15 cellular contexts compared by ENCODE assay signal in genomic region chr11:2362414-2362813, GRCh38. TPM values are rescaled to one million over a fixed set of nuclear protein-coding genes. Genes with fewer than 3 reads are reported as not detected.
A peak's percentile ranks its signal among the peaks of the same experiment; 100 is the strongest.
DNase-seq lines count a peak whose midpoint lies in the region; ATAC-seq and TF ChIP-seq lines count a peak whose summit lies in the region.
"Had no signal": no experiment of that assay in that cellular context is flagged by ENCODE, and none has a peak within 500 bp of the region (broad histone marks: within the 10 kb centered on the region; RNA-seq: fewer than 3 reads in every experiment).

No MANE protein-coding gene starts in this region.

- H3K9ac ChIP-seq in neuronal stem cell (ENCODE audit: low read depth, low read length, poor library complexity) = peak overlapping the region; percentile 54

- peaks cover 2% of the 10 kb centered on the region for H3K4me1 Mint-ChIP-seq in T-helper 17 cell
- H3K4me1 Mint-ChIP-seq: CD4-positive, alpha-beta memory T cell had no signal

- TF ChIP-seq POLR2A in tibial nerve (IDR thresholded peaks at IDR 0.05) (no peak), lower leg skin (IDR thresholded peaks at IDR 0.05) (no peak)

- no peaks in the 10 kb centered on the region for H3K79me1 ChIP-seq in neuronal stem cell (ENCODE audit: low read depth, low read length)

- H3K36me3 Mint-ChIP-seq in T-helper 17 cell (ENCODE audit: low read depth) = no peaks in the 10 kb centered on the region
- H3K36me3 Mint-ChIP-seq: CD14-positive monocyte; CD4-positive, alpha-beta memory T cell had no signal

- H3K27ac ChIP-seq in HEK293 (ENCODE audit: extremely low read depth, low read depth, low read length) (no peak overlapping the region), neuronal stem cell (replicated peaks; ENCODE audit: low read length) (no peak overlapping the region), tibial nerve (no peak overlapping the region)

- no peak overlapping the region for H2AFZ ChIP-seq in neuronal stem cell (ENCODE audit: low read length)

- H3K4me1 ChIP-seq in HEK293 (ENCODE audit: control insufficient read depth, insufficient read depth, low read length) = no peaks in the 10 kb centered on the region
- H3K4me1 ChIP-seq in neuronal stem cell (ENCODE audit: control insufficient read depth in 2 of 2, insufficient read depth in 1 of 2, low read depth in 1 of 2, low read length in 2 of 2) = peaks cover 0 to 2% of the 10 kb centered on the region in 2 donors
- peaks cover 0 to 23% (median 16%) of the 10 kb centered on the region in 4 donors for H3K4me1 ChIP-seq in tibial nerve

- H3K14ac ChIP-seq in neuronal stem cell (ENCODE audit: low read length) = no peak overlapping the region

- CTCF ChIA-PET in HEK293 (lab: Yijun Ruan, JAX) = interaction anchor here (0.7 kb wide), 1 partner anchor 58 kb away, joined by 3 read pairs; no protein-coding TSS in a partner anchor

- H3K27me3 Mint-ChIP-seq in T-helper 17 cell = no peaks in the 10 kb centered on the region
- H3K27me3 Mint-ChIP-seq: CD4-positive, alpha-beta memory T cell had no signal

- H2BK5ac ChIP-seq in neuronal stem cell (ENCODE audit: low read length) = no peak overlapping the region

- DNase-seq in T-helper 17 cell (no peak), neuronal stem cell (ENCODE audit: low spot score) (no peak), tibial nerve (ENCODE audit: low spot score in 2 of 2) (no peak), COLO829 (ENCODE audit: low spot score) (no peak), lower leg skin (ENCODE audit: low spot score in 2 of 2) (no peak)
- DNase-seq: ACHN; Calu3; CD4-positive, alpha-beta memory T cell; DND-41; EL; GOT3 had no signal

- no peak overlapping the region for H3K4me2 ChIP-seq in neuronal stem cell (ENCODE audit: insufficient read depth, low read length, poor library complexity, severe bottlenecking)

- TF ChIP-seq CTCF in HEK293 (tag by site-specific recombination; IDR thresholded peaks at IDR 0.05) (no peak), tibial nerve (IDR thresholded peaks at IDR 0.05) (no peak), lower leg skin (IDR thresholded peaks at IDR 0.05) (no peak)

- no peak overlapping the region for H4K91ac ChIP-seq in neuronal stem cell (ENCODE audit: low read depth, low read length, poor library complexity)

- WGBS in neuronal stem cell (ENCODE audit: extremely low coverage in 2 of 2, insufficient read length in 2 of 2, insufficient replicate concordance in 1 of 2), 2 donors = no CpG with 5 or more reads among the region's 7 CpGs
- 89 to 97% methylated on average over 7 of the region's 7 CpGs for WGBS in tibial nerve, 2 donors
- 91 to 97% methylated on average over 7 of the region's 7 CpGs for WGBS in lower leg skin, 2 donors

- POLR2A ChIA-PET in HEK293 (lab: Yijun Ruan, JAX) = interaction anchor here (3.1 kb wide), 1 partner anchor 15 kb away, joined by 16 read pairs; the partner anchor contains the start of gene CD81

- peaks cover 0 to 2% (median 0%) of the 10 kb centered on the region in 3 experiments for H3K27me3 ChIP-seq in neuronal stem cell (ENCODE audit: control insufficient read depth in 3 of 3, insufficient read depth in 3 of 3, low read depth in 1 of 3, low read length in 3 of 3)
- no peaks in the 10 kb centered on the region for H3K27me3 ChIP-seq in tibial nerve

- H2BK15ac ChIP-seq in neuronal stem cell (ENCODE audit: low read length) = peak overlapping the region; percentile 72

- no peak for TF ChIP-seq EP300 in tibial nerve (IDR thresholded peaks at IDR 0.05)

- no peak overlapping the region for H3K18ac ChIP-seq in neuronal stem cell (ENCODE audit: low read length)

- H3K9me3 ChIP-seq in HEK293 (ENCODE audit: control insufficient read depth, insufficient read depth, low read depth, low read length) (no peaks in the 10 kb centered on the region), T-helper 17 cell (ENCODE audit: control insufficient read depth, low read length, poor library complexity, severe bottlenecking) (no peaks in the 10 kb centered on the region), neuronal stem cell (replicated peaks in 1 of 2; ENCODE audit: control insufficient read depth in 2 of 2, insufficient read depth in 1 of 2, low read depth in 1 of 2, low read length in 2 of 2) (peaks cover 0 to 2% of the 10 kb centered on the region in 2 donors), tibial nerve (no peaks in the 10 kb centered on the region)

- H3K23ac ChIP-seq in neuronal stem cell (ENCODE audit: low read depth, low read length, poor library complexity) = no peak overlapping the region

- H4K8ac ChIP-seq in neuronal stem cell (ENCODE audit: low read depth, low read length) = peak overlapping the region; percentile 86

- intact Hi-C loops in lower leg skin (cut with DNase I; ENCODE audit: low total_unique reads) = no loop called here

- no peak overlapping the region for H2BK12ac ChIP-seq in neuronal stem cell (ENCODE audit: low read length)

- H2BK120ac ChIP-seq in neuronal stem cell (ENCODE audit: low read depth, low read length) = no peak overlapping the region

- H3K4me3 ChIP-seq in HEK293 (ENCODE audit: low read depth, low read length) (no peak overlapping the region), neuronal stem cell (ENCODE audit: low read length in 2 of 2) (no peak overlapping the region), tibial nerve (no peak overlapping the region), lower leg skin (ENCODE audit: low read depth, poor library complexity, severe bottlenecking) (no peak overlapping the region)
- H3K4me3 ChIP-seq: GM12878 had no signal

- ATAC-seq in T-helper 17 cell = no peak
- ATAC-seq: GM12878, HCT116 had no signal

- peak overlapping the region; percentile 34 for H3K27ac Mint-ChIP-seq in T-helper 17 cell
- H3K27ac Mint-ChIP-seq: CD14-positive monocyte had no signal

- no peak overlapping the region for H2AK5ac ChIP-seq in neuronal stem cell (ENCODE audit: low read depth, low read length)

- no peak overlapping the region for H3K4ac ChIP-seq in neuronal stem cell (ENCODE audit: low read length)

- H3K36me3 ChIP-seq in HEK293 (ENCODE audit: control insufficient read depth in 2 of 2, insufficient read depth in 1 of 2, low read length in 2 of 2) = no peaks in the 10 kb centered on the region
- no peaks in the 10 kb centered on the region for H3K36me3 ChIP-seq in neuronal stem cell (replicated peaks in 1 of 2; ENCODE audit: control insufficient read depth in 2 of 2, insufficient read depth in 2 of 2, low read length in 2 of 2)
- H3K36me3 ChIP-seq in tibial nerve = no peaks in the 10 kb centered on the region

- H3K4me3 Mint-ChIP-seq in T-helper 17 cell = peak overlapping the region; percentile 47
- H3K4me3 Mint-ChIP-seq: CD14-positive monocyte; CD4-positive, alpha-beta memory T cell had no signal

TF ChIP-seq in HEK293, 187 proteins besides CTCF, POLR2A, EP300 and RAD21:
- TF ChIP-seq SCRT2 (tag by site-specific recombination; IDR thresholded peaks at IDR 0.05) (peak; percentile 26; the same call in 1 of the 2 replicates), ZNF785 (tag by site-specific recombination; IDR thresholded peaks at IDR 0.05) (no peak)

RNA-seq across cellular contexts. Expression of gene CD81, which starts 14.7 kb away (rescaled TPM):
- total RNA-seq in T-helper 17 cell = 100 to 1,000 TPM; 153 to 194 TPM
- polyA plus RNA-seq in neuronal stem cell (2013, experiment 1 of 2) = 200 TPM
- polyA plus RNA-seq in neuronal stem cell (2013, experiment 2 of 2) = 195 TPM
- total RNA-seq in tibial nerve = 100 to 1,000 TPM; 650 to 822 (median 674) TPM
- total RNA-seq in lower leg skin = 100 to 1,000 TPM; 189 to 337 (median 250) TPM

RNA-seq across cellular contexts. Expression of gene TSSC4, which starts 38.1 kb away (rescaled TPM):
- total RNA-seq in T-helper 17 cell = 10 to 100 TPM; 47.9 to 60.3 TPM
- polyA plus RNA-seq in neuronal stem cell (2013, experiment 1 of 2) = 50.8 TPM
- polyA plus RNA-seq in neuronal stem cell (2013, experiment 2 of 2) = 54.1 TPM
- 10 to 100 TPM; 44.8 to 54.3 (median 49.1) TPM for total RNA-seq in tibial nerve
- 10 to 100 TPM; 45.6 to 58.7 (median 55.8) TPM for total RNA-seq in lower leg skin
